ENCODE assay signal across 11 cellular contexts in the genomic region with DNA sequence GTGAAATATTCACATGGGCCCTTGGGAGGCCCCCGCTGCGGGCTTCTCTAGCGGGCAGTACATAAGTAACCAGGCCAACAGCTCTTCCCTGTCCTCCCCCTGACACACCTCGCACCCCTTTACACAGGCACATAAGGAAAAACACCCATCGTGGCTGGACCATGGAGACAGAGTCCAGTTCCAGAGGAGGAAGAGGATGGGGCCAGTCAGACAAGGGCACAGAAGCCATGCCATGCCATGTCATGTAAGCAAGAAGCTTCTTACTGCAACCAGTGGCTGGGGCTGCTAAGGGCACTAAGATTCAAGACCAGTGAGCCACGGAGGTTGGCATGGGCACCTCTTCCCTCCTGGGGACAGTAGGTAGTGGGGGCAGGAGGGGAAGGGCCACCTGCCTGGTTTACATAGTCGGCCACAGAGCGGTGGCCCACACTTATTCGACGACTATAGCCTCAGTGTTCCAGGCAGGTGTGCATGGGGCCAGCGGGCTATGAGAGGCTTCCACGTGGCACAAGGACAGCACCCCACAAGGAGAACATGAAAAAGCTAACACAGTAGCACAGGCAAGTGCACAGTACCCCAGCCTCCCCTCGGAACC. TPM values are rescaled to one million over a fixed set of nuclear protein-coding genes. Genes with fewer than 3 reads are reported as not detected.
DNase-seq lines count a peak whose midpoint lies in the region; FAIRE-seq and TF ChIP-seq lines count a peak whose summit lies in the region.
"Had no signal": no experiment of that assay in that cellular context is flagged by ENCODE, and none has a peak within 500 bp of the region (broad histone marks: within the 10 kb centered on the region; RNA-seq: fewer than 3 reads in every experiment).

No MANE protein-coding gene starts in this region.

- WGBS in trophoblast cell (ENCODE audit: extremely low coverage, insufficient coverage, insufficient read length): no CpG with 5 or more reads among the region's 13 CpGs

- H3K4ac ChIP-seq in trophoblast cell (ENCODE audit: low read depth, low read length): no peak overlapping the region

- no peak for FAIRE-seq in GM19239 (lab: Jason Lieb, UNC)
- FAIRE-seq: A204.1 had no signal

- H4K8ac ChIP-seq in trophoblast cell (ENCODE audit: low read depth, low read length): peak overlapping the region; percentile 36

- H3K18ac ChIP-seq in trophoblast cell (ENCODE audit: low read length): no peak overlapping the region

- H2AFZ ChIP-seq in trophoblast cell (ENCODE audit: insufficient read depth, low read length, poor library complexity): no peak overlapping the region

- peaks cover 37% of the 10 kb centered on the region for H3K27me3 Mint-ChIP-seq in T-helper 1 cell treated with Interleukin-12 subunit alpha and Interleukin-12 subunit beta and Interleukin-4 antibody, amounts not matched to agents 30 μg/mL and 1 μg/mL, for 36 hours (ENCODE audit: low read depth)
- H3K27me3 Mint-ChIP-seq in brain: peaks cover 52% of the 10 kb centered on the region

- H3K4me2 ChIP-seq in trophoblast cell (ENCODE audit: low read length): no peak overlapping the region

- peak overlapping the region; percentile 27 for H2BK120ac ChIP-seq in trophoblast cell (ENCODE audit: insufficient read depth, low read length, poor library complexity)

- H3K27ac Mint-ChIP-seq in T-helper 1 cell treated with Interleukin-12 subunit alpha and Interleukin-12 subunit beta and Interleukin-4 antibody, amounts not matched to agents 30 μg/mL and 1 μg/mL, for 36 hours: no peak overlapping the region
- H3K27ac Mint-ChIP-seq in brain: peak overlapping the region in 2 of 5 experiments; percentile 64 to 72

- H2BK12ac ChIP-seq in trophoblast cell (ENCODE audit: low read length): no peak overlapping the region

- no peak overlapping the region for H3K23ac ChIP-seq in trophoblast cell (ENCODE audit: low read length)

- H3K9me3 Mint-ChIP-seq in T-helper 1 cell treated with Interleukin-12 subunit alpha and Interleukin-12 subunit beta and Interleukin-4 antibody, amounts not matched to agents 30 μg/mL and 1 μg/mL, for 36 hours: no peaks in the 10 kb centered on the region
- H3K9me3 Mint-ChIP-seq in brain: no peaks in the 10 kb centered on the region

- H3K27me3 ChIP-seq in trophoblast cell (ENCODE audit: insufficient read depth, low read length): no peaks in the 10 kb centered on the region
- H3K27me3 ChIP-seq: right lobe of liver had no signal

- peaks cover 12 to 14% of the 10 kb centered on the region in 2 experiments for H3K4me1 ChIP-seq in trophoblast cell (ENCODE audit: control insufficient read depth in 1 of 2, insufficient read depth in 2 of 2, low read length in 2 of 2)

- peaks cover 4% of the 10 kb centered on the region for H3K79me2 ChIP-seq in trophoblast cell (ENCODE audit: control insufficient read depth, insufficient read depth, low read length, poor library complexity)

- peaks cover 28% of the 10 kb centered on the region for H3K79me1 ChIP-seq in trophoblast cell (ENCODE audit: low read length)

- H3K4me1 Mint-ChIP-seq in T-helper 1 cell treated with Interleukin-12 subunit alpha and Interleukin-12 subunit beta and Interleukin-4 antibody, amounts not matched to agents 30 μg/mL and 1 μg/mL, for 36 hours (ENCODE audit: low read depth): peaks cover 8% of the 10 kb centered on the region
- H3K4me1 Mint-ChIP-seq in brain: peaks cover 18% of the 10 kb centered on the region

- H2BK5ac ChIP-seq in trophoblast cell (ENCODE audit: low read depth, low read length, poor library complexity): no peak overlapping the region

- peak overlapping the region; percentile 17 for H3K9ac ChIP-seq in trophoblast cell (ENCODE audit: low read length)

- no peaks in the 10 kb centered on the region for H3K36me3 Mint-ChIP-seq in T-helper 1 cell treated with Interleukin-12 subunit alpha and Interleukin-12 subunit beta and Interleukin-4 antibody, amounts not matched to agents 30 μg/mL and 1 μg/mL, for 36 hours (ENCODE audit: low read depth)
- no peaks in the 10 kb centered on the region for H3K36me3 Mint-ChIP-seq in brain

- no peaks in the 10 kb centered on the region for H3K36me3 ChIP-seq in trophoblast cell (ENCODE audit: control insufficient read depth in 1 of 2, insufficient read depth in 2 of 2, low read length in 2 of 2)
- H3K36me3 ChIP-seq: left ventricle myocardium inferior, right lobe of liver had no signal

- H3K27ac ChIP-seq in trophoblast cell (ENCODE audit: low read depth, low read length): peak overlapping the region; percentile 2
- H3K27ac ChIP-seq: left ventricle myocardium inferior, right lobe of liver had no signal

- no peak for TF ChIP-seq CTCF in brain (conservative IDR thresholded peaks at IDR 0.05)

- peak overlapping the region; percentile 33 for H2AK5ac ChIP-seq in trophoblast cell (ENCODE audit: low read length)

- H4K91ac ChIP-seq in trophoblast cell (ENCODE audit: low read depth, low read length): peak overlapping the region; percentile 45

- peak overlapping the region; percentile 82 for H3K4me3 Mint-ChIP-seq in T-helper 1 cell treated with Interleukin-12 subunit alpha and Interleukin-12 subunit beta and Interleukin-4 antibody, amounts not matched to agents 30 μg/mL and 1 μg/mL, for 36 hours
- H3K4me3 Mint-ChIP-seq in brain: peak overlapping the region; percentile 83 to 86 (median 86)

- DNase-seq in T-helper 1 cell: no peak
- DNase-seq in NCI-H69 (lab: John Stamatoyannopoulos, UW): peak; percentile 32
- DNase-seq in trophoblast cell: no peak
- no peak for DNase-seq in central memory CD4-positive, alpha-beta T cell
- DNase-seq in GM19239 (ENCODE audit: insufficient read length, low spot score): no peak
- no peak for DNase-seq in kidney glomerular epithelial cell (lab: John Stamatoyannopoulos, UW)

- H3K9me3 ChIP-seq in trophoblast cell (ENCODE audit: insufficient read depth, low read depth, low read length): no peaks in the 10 kb centered on the region
- H3K9me3 ChIP-seq: left ventricle myocardium inferior, right lobe of liver had no signal

- no peak overlapping the region for H4K12ac ChIP-seq in trophoblast cell (ENCODE audit: low read depth, low read length)

- H3K14ac ChIP-seq in trophoblast cell (ENCODE audit: low read length): no peak overlapping the region

- no peak overlapping the region for H3K4me3 ChIP-seq in trophoblast cell (ENCODE audit: low read depth, low read length)

RNA-seq across cellular contexts. Expression of a gene that starts 5.7 kb away (rescaled TPM):
- polyA plus RNA-seq in brain (ENCODE audit: insufficient read depth, low read depth, low replicate concordance): 1.1 TPM
- polyA plus RNA-seq in trophoblast cell (2013): 217 and 235 TPM in 2 replicates
